ENCODE assay signal across 8 cellular contexts in genomic region chr2:109510136-109511028, GRCh38.
A peak's percentile ranks its signal among the peaks of the same experiment; 100 is the strongest.
DNase-seq lines count a peak whose midpoint lies in the region; ATAC-seq and TF ChIP-seq lines count a peak whose summit lies in the region.

No MANE protein-coding gene starts in this region.

- no peak overlapping the region for H3K4me3 Mint-ChIP-seq in natural killer cell treated with Interleukin-12 subunit alpha and Interleukin-12 subunit beta and Interleukin-15 and Interleukin-18, amount 100 ng/mL, for 72 hours

- H3K4me1 Mint-ChIP-seq in natural killer cell treated with Interleukin-12 subunit alpha and Interleukin-12 subunit beta and Interleukin-15 and Interleukin-18, amount 100 ng/mL, for 72 hours (ENCODE audit: low read depth in 2 of 2), result peaks cover 21% of the 10 kb centered on the region in 2 donors

- no peaks in the 10 kb centered on the region for H3K36me3 Mint-ChIP-seq in natural killer cell treated with Interleukin-12 subunit alpha and Interleukin-12 subunit beta and Interleukin-15 and Interleukin-18, amount 100 ng/mL, for 72 hours

- no peaks in the 10 kb centered on the region for H3K79me2 ChIP-seq in PC-3 (ENCODE audit: low read length)

- no peak overlapping the region for H3K27ac ChIP-seq in PC-3 (ENCODE audit: low read length)
- H3K27ac ChIP-seq in esophagus squamous epithelium, result no peak overlapping the region

- H3K9me3 Mint-ChIP-seq in natural killer cell treated with Interleukin-12 subunit alpha and Interleukin-12 subunit beta and Interleukin-15 and Interleukin-18, amount 100 ng/mL, for 72 hours, result no peaks in the 10 kb centered on the region

- H3K36me3 ChIP-seq in PC-3 (ENCODE audit: low read depth, low read length), result no peaks in the 10 kb centered on the region
- no peaks in the 10 kb centered on the region for H3K36me3 ChIP-seq in esophagus squamous epithelium

- H3K9me2 ChIP-seq in PC-3 (replicated peaks; ENCODE audit: low read length), result no peaks in the 10 kb centered on the region

- TF ChIP-seq CTCF in PC-3 (conservative IDR thresholded peaks at IDR 0.05; ENCODE audit: low read depth, low read length) (peak; percentile 94), esophagus squamous epithelium (IDR thresholded peaks at IDR 0.05) (peak; percentile 74 to 94 (median 92))

- H3K4me2 ChIP-seq in PC-3 (ENCODE audit: low read length), result no peak overlapping the region

- POLR2A ChIA-PET in PC-3 (lab: Charles Lee; ENCODE audit: unreplicated experiment), result no interaction called here

- no peak overlapping the region for H3K27ac Mint-ChIP-seq in natural killer cell treated with Interleukin-12 subunit alpha and Interleukin-12 subunit beta and Interleukin-15 and Interleukin-18, amount 100 ng/mL, for 72 hours

- H3K4me3 ChIP-seq in PC-3 (ENCODE audit: low read length) (no peak overlapping the region), esophagus squamous epithelium (no peak overlapping the region)

- no peak for TF ChIP-seq POLR2A in esophagus squamous epithelium (IDR thresholded peaks at IDR 0.05)

- 24 to 51% methylated on average over 10 to 13 of the region's 19 CpGs for WGBS in esophagus squamous epithelium, 2 donors

- no peaks in the 10 kb centered on the region for H3K27me3 ChIP-seq in PC-3 (ENCODE audit: low read length)
- H3K27me3 ChIP-seq in esophagus squamous epithelium, result no peaks in the 10 kb centered on the region

- H3K9me3 ChIP-seq in PC-3 (ENCODE audit: low read length), result no peaks in the 10 kb centered on the region
- no peaks in the 10 kb centered on the region for H3K9me3 ChIP-seq in esophagus squamous epithelium

- no peaks in the 10 kb centered on the region for H3F3A ChIP-seq in PC-3 (ENCODE audit: low read length, unreplicated experiment)

- ATAC-seq in PC-3 (peak; percentile 76), GM18519 (IDR thresholded peaks at IDR 0.05; ENCODE audit: low FRiP score, unreplicated experiment) (no peak)
- peak; percentile 32 to 43 for ATAC-seq in natural killer cell treated with Interleukin-12 subunit alpha and Interleukin-12 subunit beta and Interleukin-15 and Interleukin-18, amount 100 ng/mL, for 72 hours

- no peaks in the 10 kb centered on the region for H4K20me1 ChIP-seq in PC-3 (ENCODE audit: low read length)

- DNase-seq in EL (peak; percentile 77), HS-27A (ENCODE audit: low read depth) (peak; percentile 84), PC-3 (peak; percentile 88), activated T-cell treated with anti-CD3 and anti-CD28 coated beads for 4 hours (peak; percentile 71), esophagus squamous epithelium (lab: John Stamatoyannopoulos, UW) (peak; percentile 7)
- DNase-seq in natural killer cell treated with Interleukin-12 subunit alpha and Interleukin-12 subunit beta and Interleukin-15 and Interleukin-18, amount 100 ng/mL, for 72 hours (ENCODE audit: low spot score), result peak; percentile 71
- DNase-seq in stimulated activated naive CD4-positive, alpha-beta T cell (lab: John Stamatoyannopoulos, UW), result peak; percentile 52 to 84 (median 64)

- no TSS peak for BruUV-seq in PC-3 (replicated peaks; lab: Mats Ljungman, UMichigan)

- H2AFZ ChIP-seq in PC-3 (ENCODE audit: low read length), result no peak overlapping the region

- CTCF ChIA-PET in PC-3 (lab: Charles Lee), result interaction anchor here (0.7 to 1.4 kb wide), 3 partner anchors 29 to 171 kb away, joined by 3 to 8 read pairs (median 5); no protein-coding TSS in a partner anchor

- peaks cover 0 to 13% of the 10 kb centered on the region in 2 donors for H3K27me3 Mint-ChIP-seq in natural killer cell treated with Interleukin-12 subunit alpha and Interleukin-12 subunit beta and Interleukin-15 and Interleukin-18, amount 100 ng/mL, for 72 hours

- peaks cover 10% of the 10 kb centered on the region for H3K4me1 ChIP-seq in PC-3 (ENCODE audit: insufficient read depth, low read length)
- peaks cover 0 to 35% (median 21%) of the 10 kb centered on the region in 3 donors for H3K4me1 ChIP-seq in esophagus squamous epithelium

- intact Hi-C loops in PC-3 (cut with micrococcal nuclease), result loop anchor here (1.0 kb wide), 1 partner anchor 382 kb away; no protein-coding TSS in a partner anchor
- intact Hi-C loops in esophagus squamous epithelium (cut with DNase I), result loop anchor here (5.0 kb wide), 1 partner anchor 383 kb away; the partner anchor contains the start of gene SH3RF3

- H3K9ac ChIP-seq in PC-3 (ENCODE audit: low read length), result no peak overlapping the region

Comparison
In these comparisons a context has a peak if more than half of its experiments do, and no peak if none do; other contexts are left out.
1. DNase-seq: peak in every context shown above with its lines; median percentile 88 in PC-3; 84 in HS-27A; 77 in EL; 71 in activated T-cell treated with anti-CD3 and anti-CD28 coated beads for 4 hours; 71 in natural killer cell treated with Interleukin-12 subunit alpha and Interleukin-12 subunit beta and Interleukin-15 and Interleukin-18, amount 100 ng/mL, for 72 hours; 64 in stimulated activated naive CD4-positive, alpha-beta T cell; 7 in esophagus squamous epithelium.